8 cellular contexts compared by ENCODE assay signal in genomic region chr10:88879754-88880286, GRCh38. TPM values are rescaled to one million over a fixed set of nuclear protein-coding genes. Genes with fewer than 3 reads are reported as not detected.
A peak's percentile ranks its signal among the peaks of the same experiment; 100 is the strongest.
DNase-seq lines count a peak whose midpoint lies in the region; ATAC-seq and TF ChIP-seq lines count a peak whose summit lies in the region.

TSS of gene STAMBPL1 (plus strand) at chr10:88880245. CDS start at chr10:88901709, 21,464 bp downstream.

- H3K36me3 Mint-ChIP-seq in activated T-cell treated with anti-CD3 and anti-CD28 coated beads, Interleukin-2, amount 50 U/mL, for 24 hours (ENCODE audit: low read depth), result peaks cover 37% of the 10 kb centered on the region

- H3K4me3 Mint-ChIP-seq in activated T-cell treated with anti-CD3 and anti-CD28 coated beads, Interleukin-2, amount 50 U/mL, for 24 hours, result peak within 1 kb of the TSS; percentile 93

- H3K9me3 ChIP-seq in thymus (ENCODE audit: control insufficient read depth), result no peaks in the 10 kb centered on the region

- no peaks in the 10 kb centered on the region for H3K9me3 Mint-ChIP-seq in activated T-cell treated with anti-CD3 and anti-CD28 coated beads, Interleukin-2, amount 50 U/mL, for 24 hours

- no peaks in the 10 kb centered on the region for H3K27me3 ChIP-seq in thymus (ENCODE audit: control insufficient read depth, insufficient read depth)

- TF ChIP-seq CTCF in fibroblast of pulmonary artery (IDR thresholded peaks at IDR 0.05; ENCODE audit: low read length, missing control alignments), result no peak

- no peaks in the 10 kb centered on the region for H3K36me3 ChIP-seq in thymus (ENCODE audit: control insufficient read depth, insufficient read depth)

- no peaks in the 10 kb centered on the region for H3K27me3 Mint-ChIP-seq in activated T-cell treated with anti-CD3 and anti-CD28 coated beads, Interleukin-2, amount 50 U/mL, for 24 hours

- DNase-seq in SKM-1 treated with dmso at 0.1 percent for 144 hours (lab: John Stamatoyannopoulos, UW; ENCODE audit: unreplicated experiment) (peak; percentile 68), SKM-1 (lab: John Stamatoyannopoulos, UW; ENCODE audit: unreplicated experiment) (no peak), NCI-H82 treated with DMSO at 0.1 percent for 48 hours (lab: John Stamatoyannopoulos, UW; ENCODE audit: unreplicated experiment) (peak; percentile 28), fibroblast of pulmonary artery (ENCODE audit: low read depth) (no peak), nucleus accumbens (lab: John Stamatoyannopoulos, UW) (peak in 42 of 56 donors; percentile 28 to 83 (median 62))
- peak; percentile 85 for DNase-seq in activated T-cell treated with anti-CD3 and anti-CD28 coated beads, Interleukin-2, amount 50 U/mL, for 24 hours

- peak within 1 kb of the TSS; percentile 97 for H3K27ac Mint-ChIP-seq in activated T-cell treated with anti-CD3 and anti-CD28 coated beads, Interleukin-2, amount 50 U/mL, for 24 hours

- WGBS in thymus, result 2% methylated on average over 24 of the region's 24 CpGs

- peaks cover 5% of the 10 kb centered on the region for H3K4me1 ChIP-seq in thymus (ENCODE audit: control insufficient read depth, insufficient read depth, low read length)

- H3K4me3 ChIP-seq in fibroblast of pulmonary artery (replicated peaks; ENCODE audit: low read depth, low read length) (peak within 1 kb of the TSS; percentile 74), thymus (ENCODE audit: low read length) (peak within 1 kb of the TSS; percentile 57)

- peak; percentile 65 for ATAC-seq in HG03045 (IDR thresholded peaks at IDR 0.05; ENCODE audit: unreplicated experiment)

- peaks cover 59% of the 10 kb centered on the region for H3K4me1 Mint-ChIP-seq in activated T-cell treated with anti-CD3 and anti-CD28 coated beads, Interleukin-2, amount 50 U/mL, for 24 hours (ENCODE audit: low read depth)

- H3K27ac ChIP-seq in thymus (ENCODE audit: low read depth), result peak within 1 kb of the TSS; percentile 96

RNA-seq across cellular contexts. Expression of gene STAMBPL1, which starts in this region (rescaled TPM):
- 12.3 TPM for polyA plus RNA-seq in thymus

Comparison
In these comparisons a context has a peak if more than half of its experiments do, and no peak if none do; other contexts are left out.
1. DNase-seq: peak in SKM-1 treated with dmso at 0.1 percent for 144 hours (single experiment), NCI-H82 treated with DMSO at 0.1 percent for 48 hours (single experiment), activated T-cell treated with anti-CD3 and anti-CD28 coated beads, Interleukin-2, amount 50 U/mL, for 24 hours (single experiment) and nucleus accumbens (42 of 56); none in SKM-1 (single experiment) and fibroblast of pulmonary artery (single experiment).